Comparison of ENCODE assay signal across 25 cellular contexts in the genomic region with DNA sequence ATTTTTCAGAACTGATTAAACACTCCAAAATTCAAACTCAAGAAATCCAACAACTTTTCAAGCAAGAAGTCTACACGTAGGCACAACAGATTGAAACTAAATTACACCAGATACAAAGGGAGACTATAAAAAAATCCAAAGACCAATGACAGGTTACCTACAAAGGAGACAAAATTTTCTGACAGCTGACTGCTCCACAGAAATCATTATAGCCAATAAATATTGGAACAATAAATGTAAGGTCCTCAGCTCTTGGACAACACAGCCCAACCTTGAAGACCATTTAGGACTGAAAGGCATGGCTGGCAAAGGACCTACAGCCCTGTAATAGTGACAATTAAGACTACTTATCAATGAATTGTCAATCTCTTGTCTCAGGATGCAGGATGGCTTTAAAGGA.
"Had no signal": no experiment of that assay in that cellular context is flagged by ENCODE, and none has a peak within 500 bp of the region (broad histone marks: within the 10 kb centered on the region; RNA-seq: fewer than 3 reads in every experiment).

No MANE protein-coding gene starts in this region.

- DNase-seq: activated CD4-positive, alpha-beta memory T cell treated with anti-CD3 and anti-CD28 coated beads, Interleukin-2, amount 10 ng/mL, durations not matched to agents 7 days and 5 days; activated CD4-positive, alpha-beta T cell treated with anti-CD3 and anti-CD28 coated beads, Interleukin-2, amount 10 ng/mL, durations not matched to agents 24 days and 14 days; activated naive CD8-positive, alpha-beta T cell treated with anti-CD3 and anti-CD28 coated beads, Interleukin-2, amount 50 U/mL, for 24 hours; activated T-cell treated with anti-CD3 and anti-CD28 coated beads, Interleukin-2, amount 50 U/mL, for 4 hours; effector memory CD8-positive, alpha-beta T cell; foreskin fibroblast; head of caudate nucleus; hippocampal formation; immature natural killer cell; kidney; left colon; posterior cingulate gyrus; right cardiac atrium; stimulated activated CD4-positive, alpha-beta T cell treated with anti-CD3 and anti-CD28 coated beads, Interleukin-2, amount 100 ng/mL, for 48 hours; stimulated activated naive CD8-positive, alpha-beta T cell treated with anti-CD3 and anti-CD28 coated beads, Interleukin-15, Interleukin-2, amounts not matched to agents 100 U/mL and 50 U/mL, for 24 hours; T-helper 9 cell; trophoblast cell; WERI-Rb-1 had no signal

- H3K27ac ChIP-seq: thoracic aorta, WERI-Rb-1 had no signal

- H3K4me1 Mint-ChIP-seq: activated CD4-positive, alpha-beta memory T cell treated with anti-CD3 and anti-CD28 coated beads, Interleukin-2, amount 10 ng/mL, durations not matched to agents 7 days and 5 days; activated CD4-positive, alpha-beta T cell treated with anti-CD3 and anti-CD28 coated beads, Interleukin-2, amount 10 ng/mL, durations not matched to agents 24 days and 14 days; activated naive CD4-positive, alpha-beta T cell treated with anti-CD3 and anti-CD28 coated beads, Interleukin-2, amount 50 U/mL, for 24 hours; activated naive CD8-positive, alpha-beta T cell treated with anti-CD3 and anti-CD28 coated beads, Interleukin-2, amount 50 U/mL, for 24 hours; central memory CD8-positive, alpha-beta T cell; nephron had no signal

- H3K27me3 Mint-ChIP-seq: activated CD4-positive, alpha-beta memory T cell treated with anti-CD3 and anti-CD28 coated beads, Interleukin-2, amount 10 ng/mL, durations not matched to agents 7 days and 5 days; activated CD4-positive, alpha-beta T cell treated with anti-CD3 and anti-CD28 coated beads, Interleukin-2, amount 10 ng/mL, durations not matched to agents 24 days and 14 days; activated naive CD4-positive, alpha-beta T cell treated with anti-CD3 and anti-CD28 coated beads, Interleukin-2, amount 50 U/mL, for 24 hours; activated naive CD8-positive, alpha-beta T cell treated with anti-CD3 and anti-CD28 coated beads, Interleukin-2, amount 50 U/mL, for 24 hours; central memory CD8-positive, alpha-beta T cell; effector memory CD8-positive, alpha-beta T cell had no signal

- ATAC-seq: activated CD4-positive, CD25-positive, alpha-beta regulatory T cell treated with anti-CD3 and anti-CD28 coated beads, Interleukin-2, amount 50 U/mL, for 24 hours; activated naive CD8-positive, alpha-beta T cell treated with anti-CD3 and anti-CD28 coated beads, Interleukin-2, amount 50 U/mL, for 24 hours; activated T-cell treated with anti-CD3 and anti-CD28 coated beads, Interleukin-2, amount 50 U/mL, for 4 hours; effector memory CD8-positive, alpha-beta T cell; esophagus mucosa; left colon; right cardiac atrium; stimulated activated naive CD8-positive, alpha-beta T cell treated with anti-CD3 and anti-CD28 coated beads, Interleukin-15, Interleukin-2, amounts not matched to agents 100 U/mL and 50 U/mL, for 24 hours had no signal

- H3K4me3 Mint-ChIP-seq: activated CD4-positive, alpha-beta memory T cell treated with anti-CD3 and anti-CD28 coated beads, Interleukin-2, amount 10 ng/mL, durations not matched to agents 7 days and 5 days; activated CD4-positive, alpha-beta T cell treated with anti-CD3 and anti-CD28 coated beads, Interleukin-2, amount 10 ng/mL, durations not matched to agents 24 days and 14 days; activated naive CD4-positive, alpha-beta T cell treated with anti-CD3 and anti-CD28 coated beads, Interleukin-2, amount 50 U/mL, for 24 hours; activated naive CD8-positive, alpha-beta T cell treated with anti-CD3 and anti-CD28 coated beads, Interleukin-2, amount 50 U/mL, for 24 hours; activated T-cell treated with anti-CD3 and anti-CD28 coated beads, Interleukin-2, amount 50 U/mL, for 4 hours; central memory CD8-positive, alpha-beta T cell; effector memory CD8-positive, alpha-beta T cell; immature natural killer cell; nephron had no signal

- H3K27ac Mint-ChIP-seq: activated CD4-positive, alpha-beta memory T cell treated with anti-CD3 and anti-CD28 coated beads, Interleukin-2, amount 10 ng/mL, durations not matched to agents 7 days and 5 days; activated CD4-positive, alpha-beta T cell treated with anti-CD3 and anti-CD28 coated beads, Interleukin-2, amount 10 ng/mL, durations not matched to agents 24 days and 14 days; activated naive CD4-positive, alpha-beta T cell treated with anti-CD3 and anti-CD28 coated beads, Interleukin-2, amount 50 U/mL, for 24 hours; activated naive CD8-positive, alpha-beta T cell treated with anti-CD3 and anti-CD28 coated beads, Interleukin-2, amount 50 U/mL, for 24 hours; activated T-helper 2 cell treated with anti-CD3 and anti-CD28 coated beads, Interferon-gamma antibody, Interleukin-2, Interleukin-4, amounts not matched to agents 10 μg/mL and 5 μg/mL and 100 μg/mL, durations not matched to agents 14 hours and 24 hours and 36 hours; immature natural killer cell; nephron had no signal
